In the genomic region with DNA sequence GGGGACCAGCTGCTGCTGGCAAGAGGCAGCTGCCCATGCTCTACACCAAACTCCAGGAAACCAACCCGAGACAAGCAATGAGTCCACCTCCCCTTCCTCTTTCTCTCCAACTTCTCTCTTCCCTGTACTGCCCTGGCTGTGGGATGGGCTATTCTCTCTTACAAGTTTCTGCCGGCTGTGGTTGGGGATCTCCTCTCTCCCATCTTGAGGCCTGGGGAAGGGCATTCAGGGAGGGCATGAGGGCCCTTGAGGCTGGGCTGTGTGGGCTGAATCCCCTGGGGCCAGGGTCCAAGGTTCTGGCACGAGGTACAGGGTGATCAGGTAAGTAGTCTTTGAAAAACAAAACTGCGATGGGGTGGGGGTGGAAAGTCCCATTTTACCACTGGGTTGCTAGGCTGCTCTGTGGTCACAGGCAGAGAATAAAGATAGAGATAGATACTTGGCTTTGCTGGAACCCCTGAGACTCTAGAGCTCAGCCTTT, we compare ENCODE assay signal across 1 cellular context.
A peak's percentile ranks its signal among the peaks of the same experiment; 100 is the strongest.
TF ChIP-seq lines count a peak whose summit lies in the region.

No MANE protein-coding gene starts in this region.

TF ChIP-seq in GM12878, 131 proteins besides CTCF, POLR2A, EP300 and RAD21 (continued from another document and continues in another):
- TF ChIP-seq, protein P1, sequence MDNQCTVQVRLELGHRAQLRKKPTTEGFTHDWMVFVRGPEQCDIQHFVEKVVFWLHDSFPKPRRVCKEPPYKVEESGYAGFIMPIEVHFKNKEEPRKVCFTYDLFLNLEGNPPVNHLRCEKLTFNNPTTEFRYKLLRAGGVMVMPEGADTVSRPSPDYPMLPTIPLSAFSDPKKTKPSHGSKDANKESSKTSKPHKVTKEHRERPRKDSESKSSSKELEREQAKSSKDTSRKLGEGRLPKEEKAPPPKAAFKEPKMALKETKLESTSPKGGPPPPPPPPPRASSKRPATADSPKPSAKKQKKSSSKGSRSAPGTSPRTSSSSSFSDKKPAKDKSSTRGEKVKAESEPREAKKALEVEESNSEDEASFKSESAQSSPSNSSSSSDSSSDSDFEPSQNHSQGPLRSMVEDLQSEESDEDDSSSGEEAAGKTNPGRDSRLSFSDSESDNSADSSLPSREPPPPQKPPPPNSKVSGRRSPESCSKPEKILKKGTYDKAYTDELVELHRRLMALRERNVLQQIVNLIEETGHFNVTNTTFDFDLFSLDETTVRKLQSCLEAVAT (IDR thresholded peaks at IDR 0.05) = peak; percentile 80
- TF ChIP-seq, protein P2, sequence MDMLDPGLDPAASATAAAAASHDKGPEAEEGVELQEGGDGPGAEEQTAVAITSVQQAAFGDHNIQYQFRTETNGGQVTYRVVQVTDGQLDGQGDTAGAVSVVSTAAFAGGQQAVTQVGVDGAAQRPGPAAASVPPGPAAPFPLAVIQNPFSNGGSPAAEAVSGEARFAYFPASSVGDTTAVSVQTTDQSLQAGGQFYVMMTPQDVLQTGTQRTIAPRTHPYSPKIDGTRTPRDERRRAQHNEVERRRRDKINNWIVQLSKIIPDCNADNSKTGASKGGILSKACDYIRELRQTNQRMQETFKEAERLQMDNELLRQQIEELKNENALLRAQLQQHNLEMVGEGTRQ (IDR thresholded peaks at IDR 0.05; ENCODE audit: borderline replicate concordance, low read depth, low read length) = no peak
- TF ChIP-seq, protein P3, sequence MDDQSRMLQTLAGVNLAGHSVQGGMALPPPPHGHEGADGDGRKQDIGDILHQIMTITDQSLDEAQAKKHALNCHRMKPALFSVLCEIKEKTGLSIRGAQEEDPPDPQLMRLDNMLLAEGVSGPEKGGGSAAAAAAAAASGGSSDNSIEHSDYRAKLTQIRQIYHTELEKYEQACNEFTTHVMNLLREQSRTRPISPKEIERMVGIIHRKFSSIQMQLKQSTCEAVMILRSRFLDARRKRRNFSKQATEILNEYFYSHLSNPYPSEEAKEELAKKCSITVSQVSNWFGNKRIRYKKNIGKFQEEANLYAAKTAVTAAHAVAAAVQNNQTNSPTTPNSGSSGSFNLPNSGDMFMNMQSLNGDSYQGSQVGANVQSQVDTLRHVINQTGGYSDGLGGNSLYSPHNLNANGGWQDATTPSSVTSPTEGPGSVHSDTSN (IDR thresholded peaks at IDR 0.05; ENCODE audit: insufficient replicate concordance, low read depth, low read length) = no peak
- TF ChIP-seq MEF2B (IDR thresholded peaks at IDR 0.05; ENCODE audit: partially characterized antibody, poor library complexity, severe bottlenecking) (peak; percentile 99), TAF1 (IDR thresholded peaks at IDR 0.05; ENCODE audit: borderline replicate concordance, low read depth, low read length) (0 out of 2 replicates have a peak, but pooled peaks have one; percentile 16), GABPA (IDR thresholded peaks at IDR 0.05; ENCODE audit: low read depth) (no peak), YBX1 (IDR thresholded peaks at IDR 0.05) (0 out of 2 replicates have a peak, but pooled peaks have one; percentile 11), RUNX3 (IDR thresholded peaks at IDR 0.05; ENCODE audit: low read length) (peak; percentile 91), MEF2A (IDR thresholded peaks at IDR 0.05; ENCODE audit: insufficient read depth, low read depth, low read length) (peak; percentile 39; the same call in 1 of the 2 replicates), SPI1 (IDR thresholded peaks at IDR 0.05; ENCODE audit: borderline replicate concordance, insufficient read depth, low read depth, low read length) (peak; percentile 78), IKZF2 (IDR thresholded peaks at IDR 0.05) (peak; percentile 98 to 99), NR2F1 (conservative IDR thresholded peaks at IDR 0.05) (peak; percentile 84), CHD2 (IDR thresholded peaks at IDR 0.05; ENCODE audit: borderline replicate concordance, low read depth, low read length) (peak; percentile 53; the same call in 1 of the 2 replicates), JUND (IDR thresholded peaks at IDR 0.05; ENCODE audit: low read depth, low read length) (0 out of 2 replicates have a peak, but pooled peaks have one; percentile 43), ZNF622 (IDR thresholded peaks at IDR 0.05) (no peak), POU2F2 (IDR thresholded peaks at IDR 0.05; ENCODE audit: borderline replicate concordance, low read depth, low read length) (peak; percentile 16; the same call in 1 of the 3 replicates), NRF1 (conservative IDR thresholded peaks at IDR 0.05; ENCODE audit: low read depth, low read length) (no peak), BRCA1 (IDR thresholded peaks at IDR 0.05; ENCODE audit: low read depth, low read length) (no peak), ASH2L (IDR thresholded peaks at IDR 0.05; ENCODE audit: borderline replicate concordance, low read depth) (no peak), FOXM1 (IDR thresholded peaks at IDR 0.05; ENCODE audit: low read depth, low read length) (peak; percentile 61)
- TF ChIP-seq, protein P4, sequence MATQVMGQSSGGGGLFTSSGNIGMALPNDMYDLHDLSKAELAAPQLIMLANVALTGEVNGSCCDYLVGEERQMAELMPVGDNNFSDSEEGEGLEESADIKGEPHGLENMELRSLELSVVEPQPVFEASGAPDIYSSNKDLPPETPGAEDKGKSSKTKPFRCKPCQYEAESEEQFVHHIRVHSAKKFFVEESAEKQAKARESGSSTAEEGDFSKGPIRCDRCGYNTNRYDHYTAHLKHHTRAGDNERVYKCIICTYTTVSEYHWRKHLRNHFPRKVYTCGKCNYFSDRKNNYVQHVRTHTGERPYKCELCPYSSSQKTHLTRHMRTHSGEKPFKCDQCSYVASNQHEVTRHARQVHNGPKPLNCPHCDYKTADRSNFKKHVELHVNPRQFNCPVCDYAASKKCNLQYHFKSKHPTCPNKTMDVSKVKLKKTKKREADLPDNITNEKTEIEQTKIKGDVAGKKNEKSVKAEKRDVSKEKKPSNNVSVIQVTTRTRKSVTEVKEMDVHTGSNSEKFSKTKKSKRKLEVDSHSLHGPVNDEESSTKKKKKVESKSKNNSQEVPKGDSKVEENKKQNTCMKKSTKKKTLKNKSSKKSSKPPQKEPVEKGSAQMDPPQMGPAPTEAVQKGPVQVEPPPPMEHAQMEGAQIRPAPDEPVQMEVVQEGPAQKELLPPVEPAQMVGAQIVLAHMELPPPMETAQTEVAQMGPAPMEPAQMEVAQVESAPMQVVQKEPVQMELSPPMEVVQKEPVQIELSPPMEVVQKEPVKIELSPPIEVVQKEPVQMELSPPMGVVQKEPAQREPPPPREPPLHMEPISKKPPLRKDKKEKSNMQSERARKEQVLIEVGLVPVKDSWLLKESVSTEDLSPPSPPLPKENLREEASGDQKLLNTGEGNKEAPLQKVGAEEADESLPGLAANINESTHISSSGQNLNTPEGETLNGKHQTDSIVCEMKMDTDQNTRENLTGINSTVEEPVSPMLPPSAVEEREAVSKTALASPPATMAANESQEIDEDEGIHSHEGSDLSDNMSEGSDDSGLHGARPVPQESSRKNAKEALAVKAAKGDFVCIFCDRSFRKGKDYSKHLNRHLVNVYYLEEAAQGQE (IDR thresholded peaks at IDR 0.05; ENCODE audit: low read depth, low read length) = no peak
- TF ChIP-seq, protein P5, sequence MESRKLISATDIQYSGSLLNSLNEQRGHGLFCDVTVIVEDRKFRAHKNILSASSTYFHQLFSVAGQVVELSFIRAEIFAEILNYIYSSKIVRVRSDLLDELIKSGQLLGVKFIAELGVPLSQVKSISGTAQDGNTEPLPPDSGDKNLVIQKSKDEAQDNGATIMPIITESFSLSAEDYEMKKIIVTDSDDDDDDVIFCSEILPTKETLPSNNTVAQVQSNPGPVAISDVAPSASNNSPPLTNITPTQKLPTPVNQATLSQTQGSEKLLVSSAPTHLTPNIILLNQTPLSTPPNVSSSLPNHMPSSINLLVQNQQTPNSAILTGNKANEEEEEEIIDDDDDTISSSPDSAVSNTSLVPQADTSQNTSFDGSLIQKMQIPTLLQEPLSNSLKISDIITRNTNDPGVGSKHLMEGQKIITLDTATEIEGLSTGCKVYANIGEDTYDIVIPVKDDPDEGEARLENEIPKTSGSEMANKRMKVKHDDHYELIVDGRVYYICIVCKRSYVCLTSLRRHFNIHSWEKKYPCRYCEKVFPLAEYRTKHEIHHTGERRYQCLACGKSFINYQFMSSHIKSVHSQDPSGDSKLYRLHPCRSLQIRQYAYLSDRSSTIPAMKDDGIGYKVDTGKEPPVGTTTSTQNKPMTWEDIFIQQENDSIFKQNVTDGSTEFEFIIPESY (IDR thresholded peaks at IDR 0.05) = no peak
- TF ChIP-seq, protein P6, sequence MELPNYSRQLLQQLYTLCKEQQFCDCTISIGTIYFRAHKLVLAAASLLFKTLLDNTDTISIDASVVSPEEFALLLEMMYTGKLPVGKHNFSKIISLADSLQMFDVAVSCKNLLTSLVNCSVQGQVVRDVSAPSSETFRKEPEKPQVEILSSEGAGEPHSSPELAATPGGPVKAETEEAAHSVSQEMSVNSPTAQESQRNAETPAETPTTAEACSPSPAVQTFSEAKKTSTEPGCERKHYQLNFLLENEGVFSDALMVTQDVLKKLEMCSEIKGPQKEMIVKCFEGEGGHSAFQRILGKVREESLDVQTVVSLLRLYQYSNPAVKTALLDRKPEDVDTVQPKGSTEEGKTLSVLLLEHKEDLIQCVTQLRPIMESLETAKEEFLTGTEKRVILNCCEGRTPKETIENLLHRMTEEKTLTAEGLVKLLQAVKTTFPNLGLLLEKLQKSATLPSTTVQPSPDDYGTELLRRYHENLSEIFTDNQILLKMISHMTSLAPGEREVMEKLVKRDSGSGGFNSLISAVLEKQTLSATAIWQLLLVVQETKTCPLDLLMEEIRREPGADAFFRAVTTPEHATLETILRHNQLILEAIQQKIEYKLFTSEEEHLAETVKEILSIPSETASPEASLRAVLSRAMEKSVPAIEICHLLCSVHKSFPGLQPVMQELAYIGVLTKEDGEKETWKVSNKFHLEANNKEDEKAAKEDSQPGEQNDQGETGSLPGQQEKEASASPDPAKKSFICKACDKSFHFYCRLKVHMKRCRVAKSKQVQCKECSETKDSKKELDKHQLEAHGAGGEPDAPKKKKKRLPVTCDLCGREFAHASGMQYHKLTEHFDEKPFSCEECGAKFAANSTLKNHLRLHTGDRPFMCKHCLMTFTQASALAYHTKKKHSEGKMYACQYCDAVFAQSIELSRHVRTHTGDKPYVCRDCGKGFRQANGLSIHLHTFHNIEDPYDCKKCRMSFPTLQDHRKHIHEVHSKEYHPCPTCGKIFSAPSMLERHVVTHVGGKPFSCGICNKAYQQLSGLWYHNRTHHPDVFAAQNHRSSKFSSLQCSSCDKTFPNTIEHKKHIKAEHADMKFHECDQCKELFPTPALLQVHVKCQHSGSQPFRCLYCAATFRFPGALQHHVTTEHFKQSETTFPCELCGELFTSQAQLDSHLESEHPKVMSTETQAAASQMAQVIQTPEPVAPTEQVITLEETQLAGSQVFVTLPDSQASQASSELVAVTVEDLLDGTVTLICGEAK (IDR thresholded peaks at IDR 0.05; ENCODE audit: borderline replicate concordance) = no peak
- TF ChIP-seq, protein P7, sequence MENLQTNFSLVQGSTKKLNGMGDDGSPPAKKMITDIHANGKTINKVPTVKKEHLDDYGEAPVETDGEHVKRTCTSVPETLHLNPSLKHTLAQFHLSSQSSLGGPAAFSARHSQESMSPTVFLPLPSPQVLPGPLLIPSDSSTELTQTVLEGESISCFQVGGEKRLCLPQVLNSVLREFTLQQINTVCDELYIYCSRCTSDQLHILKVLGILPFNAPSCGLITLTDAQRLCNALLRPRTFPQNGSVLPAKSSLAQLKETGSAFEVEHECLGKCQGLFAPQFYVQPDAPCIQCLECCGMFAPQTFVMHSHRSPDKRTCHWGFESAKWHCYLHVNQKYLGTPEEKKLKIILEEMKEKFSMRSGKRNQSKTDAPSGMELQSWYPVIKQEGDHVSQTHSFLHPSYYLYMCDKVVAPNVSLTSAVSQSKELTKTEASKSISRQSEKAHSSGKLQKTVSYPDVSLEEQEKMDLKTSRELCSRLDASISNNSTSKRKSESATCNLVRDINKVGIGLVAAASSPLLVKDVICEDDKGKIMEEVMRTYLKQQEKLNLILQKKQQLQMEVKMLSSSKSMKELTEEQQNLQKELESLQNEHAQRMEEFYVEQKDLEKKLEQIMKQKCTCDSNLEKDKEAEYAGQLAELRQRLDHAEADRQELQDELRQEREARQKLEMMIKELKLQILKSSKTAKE (IDR thresholded peaks at IDR 0.05; ENCODE audit: low read depth, poor library complexity, severe bottlenecking) = peak; percentile 60
- TF ChIP-seq, protein P8, sequence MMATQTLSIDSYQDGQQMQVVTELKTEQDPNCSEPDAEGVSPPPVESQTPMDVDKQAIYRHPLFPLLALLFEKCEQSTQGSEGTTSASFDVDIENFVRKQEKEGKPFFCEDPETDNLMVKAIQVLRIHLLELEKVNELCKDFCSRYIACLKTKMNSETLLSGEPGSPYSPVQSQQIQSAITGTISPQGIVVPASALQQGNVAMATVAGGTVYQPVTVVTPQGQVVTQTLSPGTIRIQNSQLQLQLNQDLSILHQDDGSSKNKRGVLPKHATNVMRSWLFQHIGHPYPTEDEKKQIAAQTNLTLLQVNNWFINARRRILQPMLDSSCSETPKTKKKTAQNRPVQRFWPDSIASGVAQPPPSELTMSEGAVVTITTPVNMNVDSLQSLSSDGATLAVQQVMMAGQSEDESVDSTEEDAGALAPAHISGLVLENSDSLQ (IDR thresholded peaks at IDR 0.05) = no peak
- TF ChIP-seq, protein P9, sequence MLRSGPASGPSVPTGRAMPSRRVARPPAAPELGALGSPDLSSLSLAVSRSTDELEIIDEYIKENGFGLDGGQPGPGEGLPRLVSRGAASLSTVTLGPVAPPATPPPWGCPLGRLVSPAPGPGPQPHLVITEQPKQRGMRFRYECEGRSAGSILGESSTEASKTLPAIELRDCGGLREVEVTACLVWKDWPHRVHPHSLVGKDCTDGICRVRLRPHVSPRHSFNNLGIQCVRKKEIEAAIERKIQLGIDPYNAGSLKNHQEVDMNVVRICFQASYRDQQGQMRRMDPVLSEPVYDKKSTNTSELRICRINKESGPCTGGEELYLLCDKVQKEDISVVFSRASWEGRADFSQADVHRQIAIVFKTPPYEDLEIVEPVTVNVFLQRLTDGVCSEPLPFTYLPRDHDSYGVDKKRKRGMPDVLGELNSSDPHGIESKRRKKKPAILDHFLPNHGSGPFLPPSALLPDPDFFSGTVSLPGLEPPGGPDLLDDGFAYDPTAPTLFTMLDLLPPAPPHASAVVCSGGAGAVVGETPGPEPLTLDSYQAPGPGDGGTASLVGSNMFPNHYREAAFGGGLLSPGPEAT (IDR thresholded peaks at IDR 0.05; ENCODE audit: low read depth) = peak; percentile 99
- TF ChIP-seq, protein P10, sequence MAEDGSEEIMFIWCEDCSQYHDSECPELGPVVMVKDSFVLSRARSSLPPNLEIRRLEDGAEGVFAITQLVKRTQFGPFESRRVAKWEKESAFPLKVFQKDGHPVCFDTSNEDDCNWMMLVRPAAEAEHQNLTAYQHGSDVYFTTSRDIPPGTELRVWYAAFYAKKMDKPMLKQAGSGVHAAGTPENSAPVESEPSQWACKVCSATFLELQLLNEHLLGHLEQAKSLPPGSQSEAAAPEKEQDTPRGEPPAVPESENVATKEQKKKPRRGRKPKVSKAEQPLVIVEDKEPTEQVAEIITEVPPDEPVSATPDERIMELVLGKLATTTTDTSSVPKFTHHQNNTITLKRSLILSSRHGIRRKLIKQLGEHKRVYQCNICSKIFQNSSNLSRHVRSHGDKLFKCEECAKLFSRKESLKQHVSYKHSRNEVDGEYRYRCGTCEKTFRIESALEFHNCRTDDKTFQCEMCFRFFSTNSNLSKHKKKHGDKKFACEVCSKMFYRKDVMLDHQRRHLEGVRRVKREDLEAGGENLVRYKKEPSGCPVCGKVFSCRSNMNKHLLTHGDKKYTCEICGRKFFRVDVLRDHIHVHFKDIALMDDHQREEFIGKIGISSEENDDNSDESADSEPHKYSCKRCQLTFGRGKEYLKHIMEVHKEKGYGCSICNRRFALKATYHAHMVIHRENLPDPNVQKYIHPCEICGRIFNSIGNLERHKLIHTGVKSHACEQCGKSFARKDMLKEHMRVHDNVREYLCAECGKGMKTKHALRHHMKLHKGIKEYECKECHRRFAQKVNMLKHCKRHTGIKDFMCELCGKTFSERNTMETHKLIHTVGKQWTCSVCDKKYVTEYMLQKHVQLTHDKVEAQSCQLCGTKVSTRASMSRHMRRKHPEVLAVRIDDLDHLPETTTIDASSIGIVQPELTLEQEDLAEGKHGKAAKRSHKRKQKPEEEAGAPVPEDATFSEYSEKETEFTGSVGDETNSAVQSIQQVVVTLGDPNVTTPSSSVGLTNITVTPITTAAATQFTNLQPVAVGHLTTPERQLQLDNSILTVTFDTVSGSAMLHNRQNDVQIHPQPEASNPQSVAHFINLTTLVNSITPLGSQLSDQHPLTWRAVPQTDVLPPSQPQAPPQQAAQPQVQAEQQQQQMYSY (CRISPR knock-in tag; IDR thresholded peaks at IDR 0.05) = no peak
